1 cellular context compared by ENCODE assay signal in genomic region chr2:238114851-238115660, GRCh38.
TF ChIP-seq lines count a peak whose summit lies in the region.

No MANE protein-coding gene starts in this region.

TF ChIP-seq in K562, 482 proteins besides CTCF, POLR2A, EP300 and RAD21:
- TF ChIP-seq KLF13 (tag; IDR thresholded peaks at IDR 0.05; ENCODE audit: borderline replicate concordance, low read depth) (no peak), ZBTB33 (CRISPR knock-in tag; IDR thresholded peaks at IDR 0.05) (peak; percentile 76; the same call in 1 of the 2 replicates), PHF8 (IDR thresholded peaks at IDR 0.05; ENCODE audit: borderline replicate concordance, low read length) (no peak), ZNF143 (CRISPR knock-in tag; IDR thresholded peaks at IDR 0.05) (no peak), ZNF507 (tag; conservative IDR thresholded peaks at IDR 0.05) (no peak), CHD4 (IDR thresholded peaks at IDR 0.05; ENCODE audit: insufficient read depth, insufficient replicate concordance, low read depth, low read length, poor library complexity, severe bottlenecking) (no peak), FUS (optimal IDR thresholded peaks at IDR 0.05; ENCODE audit: low read depth, low read length) (no peak), ZNF561 (CRISPR knock-in tag; conservative IDR thresholded peaks at IDR 0.05) (no peak), POLR3A (IDR thresholded peaks at IDR 0.05; ENCODE audit: borderline replicate concordance, extremely low read depth, insufficient read depth, insufficient read length) (no peak), ZFX (CRISPR knock-in tag; IDR thresholded peaks at IDR 0.05) (peak; percentile 2; the same call in 1 of the 2 replicates)
- TF ChIP-seq, protein P1, sequence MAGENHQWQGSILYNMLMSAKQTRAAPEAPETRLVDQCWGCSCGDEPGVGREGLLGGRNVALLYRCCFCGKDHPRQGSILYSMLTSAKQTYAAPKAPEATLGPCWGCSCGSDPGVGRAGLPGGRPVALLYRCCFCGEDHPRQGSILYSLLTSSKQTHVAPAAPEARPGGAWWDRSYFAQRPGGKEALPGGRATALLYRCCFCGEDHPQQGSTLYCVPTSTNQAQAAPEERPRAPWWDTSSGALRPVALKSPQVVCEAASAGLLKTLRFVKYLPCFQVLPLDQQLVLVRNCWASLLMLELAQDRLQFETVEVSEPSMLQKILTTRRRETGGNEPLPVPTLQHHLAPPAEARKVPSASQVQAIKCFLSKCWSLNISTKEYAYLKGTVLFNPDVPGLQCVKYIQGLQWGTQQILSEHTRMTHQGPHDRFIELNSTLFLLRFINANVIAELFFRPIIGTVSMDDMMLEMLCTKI (IDR thresholded peaks at IDR 0.05; ENCODE audit: partially characterized antibody) = no peak
